In the genomic region with DNA sequence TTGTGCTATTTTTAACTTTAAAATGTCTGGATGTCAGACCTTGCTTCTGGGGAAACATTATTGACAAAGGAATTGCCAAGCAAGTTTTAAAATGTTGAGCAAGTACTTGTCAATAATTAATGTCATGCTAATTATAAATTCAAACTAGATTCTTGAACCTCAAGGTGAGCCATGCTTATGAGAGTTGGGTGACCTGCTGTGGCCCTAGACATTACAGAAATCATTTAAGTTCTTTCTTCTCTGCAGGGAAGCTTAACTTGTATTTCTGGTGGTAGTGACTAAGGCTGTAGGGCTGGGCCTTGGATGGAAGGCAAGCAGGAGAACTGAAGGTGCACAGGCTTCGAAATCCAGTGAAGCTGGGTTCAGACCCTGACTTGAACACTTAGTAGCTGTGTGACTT, we compare ENCODE assay signal across 31 cellular contexts. TPM values are rescaled to one million over a fixed set of nuclear protein-coding genes. Genes with fewer than 3 reads are reported as not detected.
"Had no signal": no experiment of that assay in that cellular context is flagged by ENCODE, and none has a peak within 500 bp of the region (broad histone marks: within the 10 kb centered on the region; RNA-seq: fewer than 3 reads in every experiment).

No MANE protein-coding gene starts in this region.

- H3K9me3 ChIP-seq: esophagus squamous epithelium, lower lobe of right lung, neutrophil, right atrium auricular region, testis, tibial artery, upper lobe of left lung had no signal

- H3K36me3 ChIP-seq: esophagus squamous epithelium, lower lobe of right lung, neutrophil, right atrium auricular region, stomach, tibial artery, upper lobe of left lung had no signal

- H3K27me3 ChIP-seq: right atrium auricular region, testis, tibial artery, upper lobe of left lung had no signal

- H3K79me2 ChIP-seq: parathyroid adenoma had no signal

- H2AFZ ChIP-seq: parathyroid adenoma had no signal

- H3K4me1 ChIP-seq: esophagus squamous epithelium, lower lobe of right lung, parathyroid adenoma, right atrium auricular region, stomach, testis, tibial artery, upper lobe of left lung had no signal

- H3K4me2 ChIP-seq: smooth muscle cell had no signal

- H3K4me1 Mint-ChIP-seq: central memory CD8-positive, alpha-beta T cell; immature natural killer cell; naive thymus-derived CD8-positive, alpha-beta T cell; nephron progenitor cell; stimulated activated effector memory CD8-positive, alpha-beta T cell treated with anti-CD3 and anti-CD28 coated beads, Interleukin-12 subunit alpha, Interleukin-12 subunit beta, amount 100 ng/mL, for 72 hours had no signal

- DNase-seq: dermis blood vessel endothelial cell; effector memory CD4-positive, alpha-beta T cell; esophagus squamous epithelium; foreskin melanocyte; hypothalamus; immature natural killer cell; islet precursor cell; kidney glomerular epithelial cell; left ventricle myocardium superior; lower lobe of right lung; naive thymus-derived CD8-positive, alpha-beta T cell; nephron progenitor cell; stimulated activated CD4-positive, alpha-beta T cell treated with anti-CD3 and anti-CD28 coated beads, Interleukin-12 subunit alpha, Interleukin-12 subunit beta, amount 100 ng/mL, for 4 hours; stimulated activated CD4-positive, alpha-beta T cell treated with anti-CD3 and anti-CD28 coated beads, Interleukin-2, amount 100 ng/mL, for 24 hours; stimulated activated CD4-positive, alpha-beta T cell treated with anti-CD3 and anti-CD28 coated beads, Interleukin-4, amount 100 ng/mL, for 24 hours; stimulated activated naive CD4-positive, alpha-beta T cell treated with Interleukin-2 at 50 U/mL for 16 hours; stomach; testis; tibial artery; upper lobe of left lung had no signal

- H3K27ac ChIP-seq: coronary artery, esophagus squamous epithelium, lower lobe of right lung, neutrophil, parathyroid adenoma, right atrium auricular region, stomach, testis, tibial artery, upper lobe of left lung had no signal

- H3K4me3 ChIP-seq: coronary artery, esophagus squamous epithelium, lower lobe of right lung, right atrium auricular region, smooth muscle cell, stomach, testis, tibial artery, upper lobe of left lung had no signal

- H3K9ac ChIP-seq: parathyroid adenoma had no signal

- H3K36me3 Mint-ChIP-seq: immature natural killer cell; naive thymus-derived CD8-positive, alpha-beta T cell; stimulated activated effector memory CD8-positive, alpha-beta T cell treated with anti-CD3 and anti-CD28 coated beads, Interleukin-12 subunit alpha, Interleukin-12 subunit beta, amount 100 ng/mL, for 72 hours had no signal

- H3K27me3 Mint-ChIP-seq: central memory CD8-positive, alpha-beta T cell; progenitor cell of endocrine pancreas had no signal

- FAIRE-seq: endothelial cell of umbilical vein, urothelium cell line had no signal

- H3K27ac Mint-ChIP-seq: immature natural killer cell; naive thymus-derived CD8-positive, alpha-beta T cell; nephron progenitor cell; progenitor cell of endocrine pancreas; stimulated activated effector memory CD8-positive, alpha-beta T cell treated with anti-CD3 and anti-CD28 coated beads, Interleukin-12 subunit alpha, Interleukin-12 subunit beta, amount 100 ng/mL, for 72 hours had no signal

- H3K9me3 Mint-ChIP-seq: central memory CD8-positive, alpha-beta T cell; nephron progenitor cell had no signal

- H3K4me3 Mint-ChIP-seq: central memory CD8-positive, alpha-beta T cell; immature natural killer cell; naive thymus-derived CD8-positive, alpha-beta T cell; nephron progenitor cell; stimulated activated effector memory CD8-positive, alpha-beta T cell treated with anti-CD3 and anti-CD28 coated beads, Interleukin-12 subunit alpha, Interleukin-12 subunit beta, amount 100 ng/mL, for 72 hours had no signal

- ATAC-seq: left ventricle myocardium superior; lower lobe of right lung; naive thymus-derived CD8-positive, alpha-beta T cell; sciatic nerve; stimulated activated effector memory CD8-positive, alpha-beta T cell treated with anti-CD3 and anti-CD28 coated beads, Interleukin-12 subunit alpha, Interleukin-12 subunit beta, amount 100 ng/mL, for 72 hours had no signal

RNA-seq across cellular contexts. Expression of gene UCHL1, which starts 14.8 kb away (rescaled TPM):
- polyA plus RNA-seq: immature natural killer cell; naive thymus-derived CD8-positive, alpha-beta T cell had no signal

RNA-seq across cellular contexts. Expression of gene APBB2, which starts 27.6 kb away (rescaled TPM):
- polyA plus RNA-seq: immature natural killer cell; naive thymus-derived CD8-positive, alpha-beta T cell had no signal
